11 cellular contexts compared by ENCODE assay signal in the genomic region with DNA sequence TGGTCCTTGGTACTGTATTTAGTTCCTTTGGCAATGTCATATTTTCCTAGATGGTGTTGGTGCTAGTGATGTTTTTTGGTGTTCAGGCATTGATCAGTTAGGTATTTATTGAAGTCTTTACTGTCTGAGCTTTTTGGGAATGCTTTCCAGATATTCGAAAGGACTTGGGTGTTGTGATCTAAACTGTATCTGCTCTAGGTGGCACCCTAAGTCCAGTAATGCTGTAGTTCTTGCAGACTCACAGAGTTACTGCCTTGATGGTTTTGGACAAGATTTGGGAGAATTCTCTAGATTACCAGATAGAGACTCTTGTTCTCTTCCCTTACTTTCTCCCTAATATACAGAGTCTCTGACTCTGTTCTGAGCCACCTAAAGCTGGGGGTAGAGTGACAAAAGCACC.
DNase-seq lines count a peak whose midpoint lies in the region; ATAC-seq and TF ChIP-seq lines count a peak whose summit lies in the region.
"Had no signal": no experiment of that assay in that cellular context is flagged by ENCODE, and none has a peak within 500 bp of the region (broad histone marks: within the 10 kb centered on the region; RNA-seq: fewer than 3 reads in every experiment).

No MANE protein-coding gene starts in this region.

- 88 to 95% methylated on average over 1 of the region's 1 CpG for WGBS in testis, 2 donors
- 75% methylated on average over 1 of the region's 1 CpG for WGBS in right cardiac atrium

- H3K27me3 ChIP-seq in OCI-LY3 (ENCODE audit: low read depth, low read length), result no peaks in the 10 kb centered on the region
- H3K27me3 ChIP-seq in testis, result no peaks in the 10 kb centered on the region
- no peaks in the 10 kb centered on the region for H3K27me3 ChIP-seq in right cardiac atrium (ENCODE audit: control insufficient read depth, insufficient read depth)
- H3K27me3 ChIP-seq: cardiac muscle cell had no signal

- no peak overlapping the region for H3K4me3 Mint-ChIP-seq in natural killer cell treated with Interleukin-12 subunit alpha and Interleukin-12 subunit beta and Interleukin-15 and Interleukin-18, amount 100 ng/mL, for 72 hours
- H3K4me3 Mint-ChIP-seq: mesothelial cell of epicardium had no signal

- no peak overlapping the region for H3K27ac Mint-ChIP-seq in natural killer cell treated with Interleukin-12 subunit alpha and Interleukin-12 subunit beta and Interleukin-15 and Interleukin-18, amount 100 ng/mL, for 72 hours
- H3K27ac Mint-ChIP-seq: mesothelial cell of epicardium had no signal

- H3K79me2 ChIP-seq in OCI-LY3 (ENCODE audit: low read length), result no peaks in the 10 kb centered on the region

- H3K27me3 Mint-ChIP-seq in natural killer cell treated with Interleukin-12 subunit alpha and Interleukin-12 subunit beta and Interleukin-15 and Interleukin-18, amount 100 ng/mL, for 72 hours, result no peaks in the 10 kb centered on the region

- no peaks in the 10 kb centered on the region for H3K9me3 ChIP-seq in OCI-LY3 (ENCODE audit: insufficient read depth, low read length)
- H3K9me3 ChIP-seq in testis, result no peaks in the 10 kb centered on the region
- H3K9me3 ChIP-seq in right cardiac atrium (ENCODE audit: control insufficient read depth, low read length), result no peaks in the 10 kb centered on the region

- DNase-seq in NCI-H82 (lab: John Stamatoyannopoulos, UW), result peak; percentile 21
- DNase-seq in NCI-H82 treated with DMSO at 0.1 percent for 48 hours (lab: John Stamatoyannopoulos, UW; ENCODE audit: unreplicated experiment), result no peak
- DNase-seq in epithelial cell of proximal tubule (ENCODE audit: low read depth), result no peak
- DNase-seq in testis, result peak; percentile 16
- no peak for DNase-seq in natural killer cell treated with Interleukin-12 subunit alpha and Interleukin-12 subunit beta and Interleukin-15 and Interleukin-18, amount 100 ng/mL, for 72 hours (ENCODE audit: low spot score)
- DNase-seq in right cardiac atrium, result no peak
- DNase-seq in NCI-H146 (lab: John Stamatoyannopoulos, UW), result no peak

- no peak overlapping the region for H2AFZ ChIP-seq in OCI-LY3 (ENCODE audit: low read depth, low read length)

- no peaks in the 10 kb centered on the region for H3K4me1 Mint-ChIP-seq in natural killer cell treated with Interleukin-12 subunit alpha and Interleukin-12 subunit beta and Interleukin-15 and Interleukin-18, amount 100 ng/mL, for 72 hours (ENCODE audit: low read depth in 2 of 2)
- H3K4me1 Mint-ChIP-seq: mesothelial cell of epicardium had no signal

- ATAC-seq in natural killer cell treated with Interleukin-12 subunit alpha and Interleukin-12 subunit beta and Interleukin-15 and Interleukin-18, amount 100 ng/mL, for 72 hours, result no peak
- ATAC-seq in right cardiac atrium, result no peak
- ATAC-seq: sciatic nerve had no signal

- H3K4me1 ChIP-seq in OCI-LY3 (ENCODE audit: low read length) (no peaks in the 10 kb centered on the region), testis (no peaks in the 10 kb centered on the region), right cardiac atrium (ENCODE audit: control insufficient read depth, insufficient read depth, low read length) (no peaks in the 10 kb centered on the region)

- H3K9ac ChIP-seq in OCI-LY3 (ENCODE audit: low read length), result no peak overlapping the region

- TF ChIP-seq CTCF in OCI-LY3 (IDR thresholded peaks at IDR 0.05; ENCODE audit: low read depth, low read length), result peak; percentile 62
- TF ChIP-seq CTCF in epithelial cell of proximal tubule (conservative IDR thresholded peaks at IDR 0.05; ENCODE audit: low read depth, low read length), result peak; percentile 16
- TF ChIP-seq CTCF in testis (IDR thresholded peaks at IDR 0.05), result no peak

- no peak overlapping the region for H3K4me2 ChIP-seq in OCI-LY3 (ENCODE audit: low read length)

- H3K36me3 Mint-ChIP-seq in natural killer cell treated with Interleukin-12 subunit alpha and Interleukin-12 subunit beta and Interleukin-15 and Interleukin-18, amount 100 ng/mL, for 72 hours, result peaks cover 5% of the 10 kb centered on the region

- H4K20me1 ChIP-seq in OCI-LY3 (ENCODE audit: insufficient read depth, low read length), result no peaks in the 10 kb centered on the region

- no peaks in the 10 kb centered on the region for H3K36me3 ChIP-seq in OCI-LY3 (replicated peaks; ENCODE audit: low read depth, low read length)
- no peaks in the 10 kb centered on the region for H3K36me3 ChIP-seq in testis (ENCODE audit: low read depth, missing control alignments)
- H3K36me3 ChIP-seq: cardiac muscle cell had no signal

- TF ChIP-seq POLR2A in testis (IDR thresholded peaks at IDR 0.05), result no peak

- intact Hi-C loops in testis (cut with DNase I; ENCODE audit: low total_unique reads) (no loop called here), right cardiac atrium (cut with DNase I) (no loop called here)

- H3K27ac ChIP-seq in OCI-LY3 (ENCODE audit: low read length), result no peak overlapping the region
- no peak overlapping the region for H3K27ac ChIP-seq in testis
- H3K27ac ChIP-seq in right cardiac atrium (ENCODE audit: low read length), result no peak overlapping the region
- H3K27ac ChIP-seq: cardiac muscle cell had no signal

- peaks cover 12% of the 10 kb centered on the region for H3K9me3 Mint-ChIP-seq in natural killer cell treated with Interleukin-12 subunit alpha and Interleukin-12 subunit beta and Interleukin-15 and Interleukin-18, amount 100 ng/mL, for 72 hours

- no peak overlapping the region for H3K4me3 ChIP-seq in OCI-LY3 (ENCODE audit: low read length)
- no peak overlapping the region for H3K4me3 ChIP-seq in epithelial cell of proximal tubule (ENCODE audit: low read depth, low read length)
- H3K4me3 ChIP-seq in testis, result no peak overlapping the region
- no peak overlapping the region for H3K4me3 ChIP-seq in right cardiac atrium (ENCODE audit: low read length)
- H3K4me3 ChIP-seq: cardiac muscle cell had no signal

Comparison
In these comparisons a context has a peak if more than half of its experiments do, and no peak if none do; other contexts are left out.
1. DNase-seq: peak in NCI-H82 (single experiment) and testis (single experiment); none in NCI-H82 treated with DMSO at 0.1 percent for 48 hours (single experiment), epithelial cell of proximal tubule (single experiment), natural killer cell treated with Interleukin-12 subunit alpha and Interleukin-12 subunit beta and Interleukin-15 and Interleukin-18, amount 100 ng/mL, for 72 hours (single experiment), right cardiac atrium (0 of 3) and NCI-H146 (single experiment).
2. CTCF ChIP-seq: peak in OCI-LY3 (single experiment) and epithelial cell of proximal tubule (single experiment); none in testis (0 of 3).